33 cellular contexts compared by ENCODE assay signal in the genomic region with DNA sequence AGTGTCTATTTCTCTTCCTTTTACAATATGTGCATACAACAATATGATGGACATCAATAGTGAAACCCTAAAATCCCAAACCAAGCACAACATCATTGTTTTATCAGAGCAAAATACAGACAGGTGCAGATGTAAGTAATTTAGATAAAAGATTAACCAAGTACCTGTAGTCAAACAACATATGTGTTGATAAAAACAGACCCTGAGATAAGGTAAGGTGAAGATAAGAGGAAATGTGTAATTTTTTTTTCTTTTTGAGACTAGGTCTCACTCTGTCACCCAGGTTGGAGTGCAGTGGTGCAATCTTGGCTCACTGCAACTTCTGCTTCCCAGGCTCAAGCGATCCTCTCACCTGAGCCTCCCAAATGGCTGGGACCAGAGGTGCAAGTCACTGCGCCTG.
"Had no signal": no experiment of that assay in that cellular context is flagged by ENCODE, and none has a peak within 500 bp of the region (broad histone marks: within the 10 kb centered on the region; RNA-seq: fewer than 3 reads in every experiment).

No MANE protein-coding gene starts in this region.

- ATAC-seq: activated naive CD4-positive, alpha-beta T cell treated with anti-CD3 and anti-CD28 coated beads, Interleukin-2, amount 50 U/mL, for 72 hours; activated naive CD8-positive, alpha-beta T cell treated with anti-CD3 and anti-CD28 coated beads, Interleukin-2, amount 50 U/mL, for 24 hours; activated T-cell treated with anti-CD3 and anti-CD28 coated beads, Interleukin-2, amount 50 U/mL, for 4 hours; activated T-cell treated with anti-CD3 and anti-CD28 coated beads, Interleukin-2, amount 50 U/mL, for 72 hours; activated T-helper 17 cell treated with anti-CD3 and anti-CD28 coated beads, Interleukin-2, amount 50 U/mL, for 72 hours; body of pancreas had no signal

- H3K9me3 ChIP-seq: adrenal gland, ascending aorta, body of pancreas, breast epithelium had no signal

- H3K4me1 ChIP-seq: adrenal gland, ascending aorta, body of pancreas, breast epithelium had no signal

- DNase-seq: activated effector memory CD4-positive, alpha-beta T cell treated with anti-CD3 and anti-CD28 coated beads, Interleukin-2, amount 50 U/mL, for 16 hours; activated effector memory CD4-positive, alpha-beta T cell treated with Interleukin-2 at 50 U/mL for 16 hours; activated gamma-delta T cell; activated gamma-delta T cell treated with Interleukin-2 at 50 U/mL for 16 hours; activated naive CD4-positive, alpha-beta T cell; activated naive CD4-positive, alpha-beta T cell treated with anti-CD3 and anti-CD28 coated beads for 36 hours; activated naive CD4-positive, alpha-beta T cell treated with anti-CD3 and anti-CD28 coated beads, Interleukin-2, amount 10 ng/mL, durations not matched to agents 7 days and 5 days; activated naive CD4-positive, alpha-beta T cell treated with anti-CD3 and anti-CD28 coated beads, Interleukin-2, amount 50 U/mL, for 16 hours; activated naive CD4-positive, alpha-beta T cell treated with Interleukin-2 at 50 U/mL for 16 hours; activated naive CD8-positive, alpha-beta T cell treated with anti-CD3 and anti-CD28 coated beads for 36 hours; activated naive CD8-positive, alpha-beta T cell treated with anti-CD3 and anti-CD28 coated beads, Interleukin-2, amount 10 ng/mL, durations not matched to agents 7 days and 5 days; activated naive CD8-positive, alpha-beta T cell treated with anti-CD3 and anti-CD28 coated beads, Interleukin-2, amount 50 U/mL, for 24 hours; activated T-cell treated with anti-CD3 and anti-CD28 coated beads for 4 hours; activated T-cell treated with anti-CD3 and anti-CD28 coated beads, Interleukin-2, amount 50 U/mL, for 1 hour; activated T-cell treated with anti-CD3 and anti-CD28 coated beads, Interleukin-2, amount 50 U/mL, for 24 hours; activated T-cell treated with anti-CD3 and anti-CD28 coated beads, Interleukin-2, amount 50 U/mL, for 4 hours; activated T-cell treated with anti-CD3 and anti-CD28 coated beads, Interleukin-2, amount 50 U/mL, for 48 hours; activated T-cell treated with anti-CD3 and anti-CD28 coated beads, Interleukin-2, amount 50 U/mL, for 72 hours; adrenal gland; amniotic stem cell; amygdala; anterior cingulate cortex; aorta; body of pancreas; brain microvascular endothelial cell; caudate nucleus; central memory CD4-positive, alpha-beta T cell; cerebellar nuclear complex had no signal

- H3K36me3 ChIP-seq: adrenal gland, ascending aorta, brain microvascular endothelial cell, breast epithelium, cardiac muscle cell had no signal

- H3K4me3 ChIP-seq: adrenal gland, ascending aorta, body of pancreas, breast epithelium, cardiac muscle cell had no signal
